11 cellular contexts compared by ENCODE assay signal in genomic region chr1:115275216-115275615, GRCh38.
DNase-seq lines count a peak whose midpoint lies in the region; TF ChIP-seq lines count a peak whose summit lies in the region.
"Had no signal": no experiment of that assay in that cellular context is flagged by ENCODE, and none has a peak within 500 bp of the region (broad histone marks: within the 10 kb centered on the region; RNA-seq: fewer than 3 reads in every experiment).

No MANE protein-coding gene starts in this region.

- in situ Hi-C loops in astrocyte of the cerebellum (cut with HindIII; ENCODE audit: low sequenced_read_pairs): no loop called here

- peaks cover 20% of the 10 kb centered on the region for H3K36me3 Mint-ChIP-seq in nephron progenitor cell (ENCODE audit: low read depth)

- H3K27ac ChIP-seq in spleen: peak overlapping the region in 4 of 8 donors; percentile 13 to 54 (median 40)
- H3K27ac ChIP-seq: BLaER1, right atrium auricular region had no signal

- H3K4me1 Mint-ChIP-seq in nephron progenitor cell: peaks cover 21% of the 10 kb centered on the region

- DNase-seq in NCI-H187 treated with DMSO at 0.1 percent for 48 hours (lab: John Stamatoyannopoulos, UW) (peak; percentile 16), NCI-H187 (lab: John Stamatoyannopoulos, UW) (no peak), LHCN-M2 (ENCODE audit: low read depth) (peak; percentile 41), astrocyte of the cerebellum (ENCODE audit: low read depth) (no peak), nephron progenitor cell (no peak), spleen (no peak), HuH-7.5 (ENCODE audit: low spot score) (no peak)
- no peak for DNase-seq in activated T-cell treated with anti-CD3 and anti-CD28 coated beads, Interleukin-2, amount 50 U/mL, for 1 hour

- H3K9me3 Mint-ChIP-seq in nephron progenitor cell: peaks cover 41% of the 10 kb centered on the region
- H3K9me3 Mint-ChIP-seq: T-helper 2 cell treated with Interferon-gamma antibody and Interleukin-4, amounts not matched to agents 5 μg/mL and 100 μg/mL, for 36 hours had no signal

- no peak overlapping the region for H3K4me3 Mint-ChIP-seq in nephron progenitor cell
- H3K4me3 Mint-ChIP-seq: T-helper 2 cell treated with Interferon-gamma antibody and Interleukin-4, amounts not matched to agents 5 μg/mL and 100 μg/mL, for 36 hours had no signal

- peaks cover 9% of the 10 kb centered on the region for H3K27me3 Mint-ChIP-seq in nephron progenitor cell (ENCODE audit: low read depth, poor library complexity)

- H3K27me3 ChIP-seq in spleen (replicated peaks in 1 of 7): no peaks in the 10 kb centered on the region
- H3K27me3 ChIP-seq: BLaER1, right atrium auricular region had no signal

- intact Hi-C loops in spleen (cut with DNase I; ENCODE audit: low total_unique reads): no loop called here

- TF ChIP-seq POLR2A in spleen (IDR thresholded peaks at IDR 0.05): no peak

- peaks cover 0 to 10% (median 3%) of the 10 kb centered on the region in 8 donors for H3K9me3 ChIP-seq in spleen

- H3K36me3 ChIP-seq in spleen: no peaks in the 10 kb centered on the region
- H3K36me3 ChIP-seq: BLaER1, right atrium auricular region had no signal

- TF ChIP-seq CTCF in astrocyte of the cerebellum (IDR thresholded peaks at IDR 0.05; ENCODE audit: low read depth, low read length, missing control alignments) (peak; percentile 30), nephron progenitor cell (IDR thresholded peaks at IDR 0.05) (peak; percentile 21), spleen (IDR thresholded peaks at IDR 0.05 in 8 of 11, conservative IDR thresholded peaks at IDR 0.05 in 3 of 11) (peak in 2 of 11 experiments; percentile 5 to 32)

- H3K27ac Mint-ChIP-seq in nephron progenitor cell: no peak overlapping the region
- H3K27ac Mint-ChIP-seq: T-helper 2 cell treated with Interferon-gamma antibody and Interleukin-4, amounts not matched to agents 5 μg/mL and 100 μg/mL, for 36 hours had no signal

- H3K4me3 ChIP-seq in astrocyte of the cerebellum (ENCODE audit: low read depth, low read length) (no peak overlapping the region), spleen (no peak overlapping the region)
- H3K4me3 ChIP-seq: BLaER1, right atrium auricular region had no signal

- H3K4me1 ChIP-seq in spleen: peaks cover 0 to 4% (median 0%) of the 10 kb centered on the region in 6 donors
- H3K4me1 ChIP-seq: BLaER1 had no signal

Comparison
In these comparisons a context has a peak if more than half of its experiments do, and no peak if none do; other contexts are left out.
1. DNase-seq: peak in NCI-H187 treated with DMSO at 0.1 percent for 48 hours (single experiment) and LHCN-M2 (single experiment); none in NCI-H187 (0 of 2), astrocyte of the cerebellum (single experiment), nephron progenitor cell (single experiment), spleen (single experiment), HuH-7.5 (single experiment) and activated T-cell treated with anti-CD3 and anti-CD28 coated beads, Interleukin-2, amount 50 U/mL, for 1 hour (single experiment).